8 cellular contexts compared by ENCODE assay signal in the genomic region with DNA sequence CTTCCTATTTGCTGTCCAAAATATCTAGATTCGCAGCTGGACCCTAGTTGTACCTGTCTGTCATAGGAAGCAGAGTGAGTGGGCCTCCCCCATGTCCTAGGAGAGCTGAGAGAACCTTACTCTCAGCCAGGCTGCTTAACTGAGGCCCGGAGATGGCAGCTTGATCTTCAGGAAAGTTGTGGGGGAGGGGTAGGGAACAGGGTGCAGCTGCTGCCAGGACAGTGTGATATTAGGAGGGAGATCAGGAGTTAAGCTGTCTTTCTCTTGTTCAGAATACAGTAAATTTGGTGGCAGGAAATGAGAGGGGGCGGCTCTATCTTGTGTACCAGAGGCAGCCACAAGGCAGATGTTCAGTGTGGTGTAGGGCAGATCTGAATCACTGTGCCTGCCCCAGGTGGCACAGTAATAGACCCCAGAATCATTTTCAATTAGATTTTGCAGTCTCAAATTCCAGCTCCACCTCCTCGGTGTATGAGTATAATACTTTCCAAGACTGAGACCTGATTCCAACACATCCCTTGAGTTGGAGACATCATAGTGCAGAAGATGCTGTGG.
DNase-seq lines count a peak whose midpoint lies in the region; ATAC-seq and TF ChIP-seq lines count a peak whose summit lies in the region.
"Not testable (repeated sequence)": the region's sequence is repeated elsewhere in the genome, so short reads cannot be mapped to it uniquely, and the experiment has no call there.

No MANE protein-coding gene starts in this region.

- not testable (repeated sequence) for H3K36me3 Mint-ChIP-seq in activated CD8-positive, alpha-beta T cell treated with anti-CD3 and anti-CD28 coated beads for 36 hours (ENCODE audit: low read depth)
- H3K36me3 Mint-ChIP-seq in central memory CD8-positive, alpha-beta T cell (ENCODE audit: insufficient read depth): peaks cover 11% of the 10 kb centered on the region
- peaks cover 57% of the 10 kb centered on the region for H3K36me3 Mint-ChIP-seq in stimulated activated effector memory CD8-positive, alpha-beta T cell treated with anti-CD3 and anti-CD28 coated beads, Interleukin-12 subunit alpha, Interleukin-12 subunit beta, amount 100 ng/mL, for 72 hours

- not testable (repeated sequence) for H3K27me3 Mint-ChIP-seq in activated CD8-positive, alpha-beta T cell treated with anti-CD3 and anti-CD28 coated beads for 36 hours; central memory CD8-positive, alpha-beta T cell

- H3K27ac Mint-ChIP-seq in activated CD8-positive, alpha-beta T cell treated with anti-CD3 and anti-CD28 coated beads for 36 hours: peak overlapping the region; percentile 90
- H3K27ac Mint-ChIP-seq in central memory CD8-positive, alpha-beta T cell (ENCODE audit: low read depth): peak overlapping the region; percentile 93
- H3K27ac Mint-ChIP-seq in stimulated activated effector memory CD8-positive, alpha-beta T cell treated with anti-CD3 and anti-CD28 coated beads, Interleukin-12 subunit alpha, Interleukin-12 subunit beta, amount 100 ng/mL, for 72 hours: peak overlapping the region; percentile 65

- peak overlapping the region; percentile 72 for H3K4me3 Mint-ChIP-seq in activated CD8-positive, alpha-beta T cell treated with anti-CD3 and anti-CD28 coated beads for 36 hours
- H3K4me3 Mint-ChIP-seq in central memory CD8-positive, alpha-beta T cell: peak overlapping the region; percentile 75
- H3K4me3 Mint-ChIP-seq in stimulated activated effector memory CD8-positive, alpha-beta T cell treated with anti-CD3 and anti-CD28 coated beads, Interleukin-12 subunit alpha, Interleukin-12 subunit beta, amount 100 ng/mL, for 72 hours: peak overlapping the region; percentile 79

- intact Hi-C loops in activated CD8-positive, alpha-beta T cell treated with anti-CD3 and anti-CD28 coated beads for 36 hours (cut with micrococcal nuclease): not testable (repeated sequence)

- DNase-seq in NCI-H524 (lab: John Stamatoyannopoulos, UW): peak; percentile 17 to 58
- peak; percentile 79 for DNase-seq in activated CD8-positive, alpha-beta T cell treated with anti-CD3 and anti-CD28 coated beads for 36 hours
- DNase-seq in central memory CD8-positive, alpha-beta T cell (ENCODE audit: low spot score in 2 of 2); stimulated activated effector memory CD8-positive, alpha-beta T cell treated with anti-CD3 and anti-CD28 coated beads, Interleukin-12 subunit alpha, Interleukin-12 subunit beta, amount 100 ng/mL, for 72 hours (ENCODE audit: low spot score in 2 of 2): not testable (repeated sequence)

- TF ChIP-seq CTCF in activated CD8-positive, alpha-beta T cell treated with anti-CD3 and anti-CD28 coated beads for 36 hours (IDR thresholded peaks at IDR 0.05): not testable (repeated sequence)

- CTCF ChIA-PET in activated CD8-positive, alpha-beta T cell treated with anti-CD3 and anti-CD28 coated beads for 36 hours (lab: Charles Lee): interaction anchor here (0.8 to 7.2 kb wide), 14 partner anchors 9 to 235 kb away, joined by 3 to 52 read pairs (median 5); no protein-coding TSS in a partner anchor

- peaks cover 48% of the 10 kb centered on the region for H3K4me1 Mint-ChIP-seq in activated CD8-positive, alpha-beta T cell treated with anti-CD3 and anti-CD28 coated beads for 36 hours (ENCODE audit: low read depth)
- H3K4me1 Mint-ChIP-seq in central memory CD8-positive, alpha-beta T cell: peaks cover 51% of the 10 kb centered on the region
- H3K4me1 Mint-ChIP-seq in stimulated activated effector memory CD8-positive, alpha-beta T cell treated with anti-CD3 and anti-CD28 coated beads, Interleukin-12 subunit alpha, Interleukin-12 subunit beta, amount 100 ng/mL, for 72 hours: peaks cover 54% of the 10 kb centered on the region

- peak; percentile 55 for ATAC-seq in GM18502 (IDR thresholded peaks at IDR 0.05; ENCODE audit: poor library complexity, unreplicated experiment)
- peak; percentile 45 for ATAC-seq in GM21381 (IDR thresholded peaks at IDR 0.05; ENCODE audit: unreplicated experiment)
- ATAC-seq in HG02798 (IDR thresholded peaks at IDR 0.05; ENCODE audit: poor library complexity, unreplicated experiment): peak; percentile 28
- ATAC-seq in HG03457 (IDR thresholded peaks at IDR 0.05; ENCODE audit: unreplicated experiment): peak; percentile 44
- ATAC-seq in activated CD8-positive, alpha-beta T cell treated with anti-CD3 and anti-CD28 coated beads for 36 hours: peak; percentile 48
- ATAC-seq in central memory CD8-positive, alpha-beta T cell (replicated peaks; ENCODE audit: extremely low read depth, poor library complexity, severe bottlenecking): peak; percentile 57
- peak; percentile 74 for ATAC-seq in stimulated activated effector memory CD8-positive, alpha-beta T cell treated with anti-CD3 and anti-CD28 coated beads, Interleukin-12 subunit alpha, Interleukin-12 subunit beta, amount 100 ng/mL, for 72 hours

- POLR2A ChIA-PET in activated CD8-positive, alpha-beta T cell treated with anti-CD3 and anti-CD28 coated beads for 36 hours (lab: Charles Lee): interaction anchor here (0.6 kb wide), 1 partner anchor 110 kb away, joined by 3 read pairs; no protein-coding TSS in a partner anchor

- H3K9me3 Mint-ChIP-seq in activated CD8-positive, alpha-beta T cell treated with anti-CD3 and anti-CD28 coated beads for 36 hours; central memory CD8-positive, alpha-beta T cell; stimulated activated effector memory CD8-positive, alpha-beta T cell treated with anti-CD3 and anti-CD28 coated beads, Interleukin-12 subunit alpha, Interleukin-12 subunit beta, amount 100 ng/mL, for 72 hours: not testable (repeated sequence)
